1 cellular context compared by ENCODE assay signal in the genomic region with DNA sequence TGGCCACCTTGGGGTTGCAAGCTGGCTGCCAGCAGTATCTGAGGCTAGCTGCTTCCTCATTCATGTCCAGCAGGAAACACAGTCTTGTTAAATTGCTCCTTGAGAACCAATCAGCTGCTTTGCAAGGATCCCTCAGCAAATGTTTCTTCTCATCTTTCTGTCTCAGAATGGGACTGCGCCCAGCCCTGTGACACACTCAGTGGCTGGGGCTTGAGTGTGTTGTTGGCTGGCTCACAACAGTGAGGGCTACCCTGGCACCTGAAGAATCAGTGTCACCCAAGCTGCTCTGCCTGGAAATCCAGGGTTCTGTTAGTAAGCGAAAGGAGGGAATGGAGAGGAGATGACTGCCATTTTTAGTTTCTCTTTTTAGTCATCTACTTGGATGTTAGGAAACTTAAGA.
TF ChIP-seq lines count a peak whose summit lies in the region.

No MANE protein-coding gene starts in this region.

TF ChIP-seq in IMR-90, 13 proteins besides CTCF, POLR2A, EP300 and RAD21 (continued from another document):
- TF ChIP-seq, protein P1, sequence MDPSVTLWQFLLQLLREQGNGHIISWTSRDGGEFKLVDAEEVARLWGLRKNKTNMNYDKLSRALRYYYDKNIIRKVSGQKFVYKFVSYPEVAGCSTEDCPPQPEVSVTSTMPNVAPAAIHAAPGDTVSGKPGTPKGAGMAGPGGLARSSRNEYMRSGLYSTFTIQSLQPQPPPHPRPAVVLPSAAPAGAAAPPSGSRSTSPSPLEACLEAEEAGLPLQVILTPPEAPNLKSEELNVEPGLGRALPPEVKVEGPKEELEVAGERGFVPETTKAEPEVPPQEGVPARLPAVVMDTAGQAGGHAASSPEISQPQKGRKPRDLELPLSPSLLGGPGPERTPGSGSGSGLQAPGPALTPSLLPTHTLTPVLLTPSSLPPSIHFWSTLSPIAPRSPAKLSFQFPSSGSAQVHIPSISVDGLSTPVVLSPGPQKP (IDR thresholded peaks at IDR 0.05; ENCODE audit: borderline replicate concordance, low read depth, low read length): no peak
- no peak for TF ChIP-seq CHD1 (IDR thresholded peaks at IDR 0.05; ENCODE audit: low read depth, low read length)
- TF ChIP-seq SMC3 (IDR thresholded peaks at IDR 0.05; ENCODE audit: low read depth, low read length): no peak
- TF ChIP-seq MAFK (IDR thresholded peaks at IDR 0.05; ENCODE audit: low read depth, low read length): no peak
- no peak for TF ChIP-seq MAZ (IDR thresholded peaks at IDR 0.05; ENCODE audit: borderline replicate concordance, low read depth, low read length)
- no peak for TF ChIP-seq RFX5 (IDR thresholded peaks at IDR 0.05; ENCODE audit: low read depth, low read length)
- no peak for TF ChIP-seq CEBPB (IDR thresholded peaks at IDR 0.05; ENCODE audit: low read depth, low read length)
- no peak for TF ChIP-seq RCOR1 (IDR thresholded peaks at IDR 0.05; ENCODE audit: insufficient replicate concordance, low read length)
- TF ChIP-seq BHLHE40 (IDR thresholded peaks at IDR 0.05; ENCODE audit: low read depth, low read length): no peak
- TF ChIP-seq NFE2L2 (IDR thresholded peaks at IDR 0.05; ENCODE audit: low read depth, low read length): no peak
- TF ChIP-seq FOS (IDR thresholded peaks at IDR 0.05; ENCODE audit: low read depth, low read length): no peak
